22 cellular contexts compared by ENCODE assay signal in genomic region chr22:30320021-30320556, GRCh38. TPM values are rescaled to one million over a fixed set of nuclear protein-coding genes. Genes with fewer than 3 reads are reported as not detected.
A peak's percentile ranks its signal among the peaks of the same experiment; 100 is the strongest.
DNase-seq lines count a peak whose midpoint lies in the region; ATAC-seq and TF ChIP-seq lines count a peak whose summit lies in the region.
"Had no signal": no experiment of that assay in that cellular context is flagged by ENCODE, and none has a peak within 500 bp of the region (broad histone marks: within the 10 kb centered on the region; RNA-seq: fewer than 3 reads in every experiment).

No MANE protein-coding gene starts in this region.

- H3K4me3 ChIP-seq in CD8-positive, alpha-beta memory T cell (ENCODE audit: low read length), result no peak overlapping the region
- H3K4me3 ChIP-seq in transverse colon, result no peak overlapping the region
- H3K4me3 ChIP-seq: BLaER1, esophagus muscularis mucosa, GM23338, mucosa of descending colon had no signal

- no peaks in the 10 kb centered on the region for H3K27me3 Mint-ChIP-seq in activated naive CD4-positive, alpha-beta T cell treated with anti-CD3 and anti-CD28 coated beads for 36 hours (ENCODE audit: low read depth)
- H3K27me3 Mint-ChIP-seq in activated naive CD4-positive, alpha-beta T cell treated with anti-CD3 and anti-CD28 coated beads, Interleukin-2, amount 10 ng/mL, durations not matched to agents 7 days and 5 days, result no peaks in the 10 kb centered on the region
- H3K27me3 Mint-ChIP-seq in CD8-positive, alpha-beta memory T cell, result no peaks in the 10 kb centered on the region
- no peaks in the 10 kb centered on the region for H3K27me3 Mint-ChIP-seq in memory B cell

- POLR2A ChIA-PET in CD8-positive, alpha-beta memory T cell (lab: Charles Lee), result interaction anchor here (1.0 kb wide), 1 partner anchor 10 kb away, joined by 3 read pairs; no protein-coding TSS in a partner anchor

- ATAC-seq in memory B cell (ENCODE audit: low read depth), result no peak
- ATAC-seq: activated T-cell treated with anti-CD3 and anti-CD28 coated beads, Interleukin-2, amount 50 U/mL, for 72 hours; GM23338; mucosa of descending colon had no signal

- H3K36me3 ChIP-seq in CD8-positive, alpha-beta memory T cell (ENCODE audit: insufficient read depth, low read length), result peaks cover 13% of the 10 kb centered on the region
- no peaks in the 10 kb centered on the region for H3K36me3 ChIP-seq in transverse colon

- no peak overlapping the region for H3K4me3 Mint-ChIP-seq in activated naive CD4-positive, alpha-beta T cell treated with anti-CD3 and anti-CD28 coated beads for 36 hours
- H3K4me3 Mint-ChIP-seq in activated naive CD4-positive, alpha-beta T cell treated with anti-CD3 and anti-CD28 coated beads, Interleukin-2, amount 10 ng/mL, durations not matched to agents 7 days and 5 days, result no peak overlapping the region
- peak overlapping the region in 3 of 7 donors; percentile 34 to 54 (median 38) for H3K4me3 Mint-ChIP-seq in CD8-positive, alpha-beta memory T cell
- no peak overlapping the region for H3K4me3 Mint-ChIP-seq in memory B cell
- H3K4me3 Mint-ChIP-seq: activated T-cell treated with anti-CD3 and anti-CD28 coated beads, Interleukin-2, amount 50 U/mL, for 72 hours; GM23338 had no signal

- H3K4me1 ChIP-seq in CD8-positive, alpha-beta memory T cell (ENCODE audit: insufficient read depth, low read length), result peaks cover 100% of the 10 kb centered on the region
- peaks cover 11 to 81% (median 30%) of the 10 kb centered on the region in 4 donors for H3K4me1 ChIP-seq in transverse colon

- intact Hi-C loops in activated naive CD4-positive, alpha-beta T cell treated with anti-CD3 and anti-CD28 coated beads for 36 hours (cut with micrococcal nuclease), result no loop called here
- intact Hi-C loops in transverse colon (cut with DNase I; ENCODE audit: low total_unique reads), result no loop called here

- no peak for DNase-seq in activated naive CD4-positive, alpha-beta T cell treated with anti-CD3 and anti-CD28 coated beads for 36 hours
- DNase-seq in activated naive CD4-positive, alpha-beta T cell treated with anti-CD3 and anti-CD28 coated beads, Interleukin-2, amount 10 ng/mL, durations not matched to agents 7 days and 5 days, result no peak
- DNase-seq in CD8-positive, alpha-beta memory T cell, result no peak
- DNase-seq in memory B cell (ENCODE audit: low spot score in 2 of 2) (no peak), transverse colon (no peak), T-helper 1 cell (no peak)
- DNase-seq: activated T-cell treated with anti-CD3 and anti-CD28 coated beads, Interleukin-2, amount 50 U/mL, for 72 hours; central memory CD4-positive, alpha-beta T cell; effector CD4-positive, alpha-beta T cell; GDM1; mucosa of descending colon; NCI-H146; NCI-H774; SIG-M5; stimulated activated CD4-positive, alpha-beta T cell treated with anti-CD3 and anti-CD28 coated beads, Interleukin-12 subunit alpha, Interleukin-12 subunit beta, amount 100 ng/mL, for 4 hours; stimulated activated CD8-positive, alpha-beta memory T cell treated with anti-CD3 and anti-CD28 coated beads, Interleukin-4, amount 100 ng/mL, for 48 hours; substantia nigra; WERI-Rb-1 had no signal

- TF ChIP-seq CTCF in transverse colon (IDR thresholded peaks at IDR 0.05), result no peak

- H3K9me3 Mint-ChIP-seq in activated naive CD4-positive, alpha-beta T cell treated with anti-CD3 and anti-CD28 coated beads for 36 hours, result no peaks in the 10 kb centered on the region
- peaks cover 4% of the 10 kb centered on the region for H3K9me3 Mint-ChIP-seq in activated naive CD4-positive, alpha-beta T cell treated with anti-CD3 and anti-CD28 coated beads, Interleukin-2, amount 10 ng/mL, durations not matched to agents 7 days and 5 days
- no peaks in the 10 kb centered on the region for H3K9me3 Mint-ChIP-seq in CD8-positive, alpha-beta memory T cell
- H3K9me3 Mint-ChIP-seq in memory B cell, result no peaks in the 10 kb centered on the region
- H3K9me3 Mint-ChIP-seq: activated T-cell treated with anti-CD3 and anti-CD28 coated beads, Interleukin-2, amount 50 U/mL, for 72 hours; GM23338 had no signal

- WGBS in transverse colon (ENCODE audit: low coverage in 1 of 2), 2 donors, result 89 to 100% methylated on average over 1 to 3 of the region's 3 CpGs

- H3K4me1 Mint-ChIP-seq in activated naive CD4-positive, alpha-beta T cell treated with anti-CD3 and anti-CD28 coated beads for 36 hours (ENCODE audit: low read depth), result peaks cover 88% of the 10 kb centered on the region
- peaks cover 91% of the 10 kb centered on the region for H3K4me1 Mint-ChIP-seq in activated naive CD4-positive, alpha-beta T cell treated with anti-CD3 and anti-CD28 coated beads, Interleukin-2, amount 10 ng/mL, durations not matched to agents 7 days and 5 days
- H3K4me1 Mint-ChIP-seq in CD8-positive, alpha-beta memory T cell, result peaks cover 88 to 95% (median 95%) of the 10 kb centered on the region in 3 donors
- H3K4me1 Mint-ChIP-seq in memory B cell, result peaks cover 51% of the 10 kb centered on the region

- CTCF ChIA-PET in activated naive CD4-positive, alpha-beta T cell treated with anti-CD3 and anti-CD28 coated beads for 36 hours (lab: Charles Lee), result interaction anchor here (0.6 to 1.2 kb wide), 3 partner anchors 32 to 66 kb away, joined by 3 read pairs; no protein-coding TSS in a partner anchor
- CTCF ChIA-PET in activated naive CD4-positive, alpha-beta T cell treated with anti-CD3 and anti-CD28 coated beads, Interleukin-2, amount 10 ng/mL, durations not matched to agents 7 days and 5 days (lab: Charles Lee), result interaction anchor here (1.9 kb wide), 1 partner anchor 32 kb away, joined by 11 read pairs; no protein-coding TSS in a partner anchor
- CTCF ChIA-PET in CD8-positive, alpha-beta memory T cell (lab: Charles Lee), result interaction anchor here (0.9 to 2.2 kb wide), 3 partner anchors 30 to 68 kb away, joined by 3 to 6 read pairs (median 4); no protein-coding TSS in a partner anchor

- H3K27me3 ChIP-seq in CD8-positive, alpha-beta memory T cell (ENCODE audit: insufficient read depth, low read length, poor library complexity, severe bottlenecking), result no peaks in the 10 kb centered on the region
- no peaks in the 10 kb centered on the region for H3K27me3 ChIP-seq in transverse colon
- H3K27me3 ChIP-seq: BLaER1, esophagus muscularis mucosa had no signal

- H3K36me3 Mint-ChIP-seq in activated naive CD4-positive, alpha-beta T cell treated with anti-CD3 and anti-CD28 coated beads for 36 hours (ENCODE audit: low read depth), result peaks cover 5% of the 10 kb centered on the region
- H3K36me3 Mint-ChIP-seq in activated naive CD4-positive, alpha-beta T cell treated with anti-CD3 and anti-CD28 coated beads, Interleukin-2, amount 10 ng/mL, durations not matched to agents 7 days and 5 days, result peaks cover 80% of the 10 kb centered on the region
- H3K36me3 Mint-ChIP-seq in CD8-positive, alpha-beta memory T cell, result peaks cover 0 to 59% (median 10%) of the 10 kb centered on the region in 3 donors
- peaks cover 13% of the 10 kb centered on the region for H3K36me3 Mint-ChIP-seq in memory B cell

- H3K9me3 ChIP-seq in CD8-positive, alpha-beta memory T cell (ENCODE audit: low read length), result no peaks in the 10 kb centered on the region
- H3K9me3 ChIP-seq in transverse colon, result no peaks in the 10 kb centered on the region
- H3K9me3 ChIP-seq: BLaER1, esophagus muscularis mucosa, mucosa of descending colon had no signal

- TF ChIP-seq EP300 in transverse colon (IDR thresholded peaks at IDR 0.05; ENCODE audit: low read depth), result no peak

- H3K27ac Mint-ChIP-seq in activated naive CD4-positive, alpha-beta T cell treated with anti-CD3 and anti-CD28 coated beads for 36 hours, result peak overlapping the region; percentile 23
- H3K27ac Mint-ChIP-seq in activated naive CD4-positive, alpha-beta T cell treated with anti-CD3 and anti-CD28 coated beads, Interleukin-2, amount 10 ng/mL, durations not matched to agents 7 days and 5 days, result no peak overlapping the region
- H3K27ac Mint-ChIP-seq in CD8-positive, alpha-beta memory T cell, result peak overlapping the region in 7 of 8 donors; percentile 73 to 92 (median 79)
- peak overlapping the region; percentile 8 for H3K27ac Mint-ChIP-seq in memory B cell
- H3K27ac Mint-ChIP-seq: GM23338 had no signal

- TF ChIP-seq POLR2A in transverse colon (IDR thresholded peaks at IDR 0.05), result no peak

- no peak overlapping the region for H3K27ac ChIP-seq in CD8-positive, alpha-beta memory T cell (ENCODE audit: low read depth, low read length)
- no peak overlapping the region for H3K27ac ChIP-seq in transverse colon
- H3K27ac ChIP-seq: BLaER1, WERI-Rb-1 had no signal

- in situ Hi-C loops in transverse colon (cut with MboI; ENCODE audit: low pct_ligation_motif_present in 1 of 4, low pct_unique_long_range_greater_than_20kb in 1 of 4, low sequenced_read_pairs in 3 of 4), result no loop called here

RNA-seq across cellular contexts. Expression of gene TBC1D10A, which starts 6.7 kb away (rescaled TPM):
- total RNA-seq in activated naive CD4-positive, alpha-beta T cell treated with anti-CD3 and anti-CD28 coated beads for 36 hours, result 10 to 100 TPM; 19.4 to 21.4 TPM
- 10 to 100 TPM; 14.7 to 17.3 TPM for total RNA-seq in CD8-positive, alpha-beta memory T cell
- polyA plus RNA-seq in CD8-positive, alpha-beta memory T cell, result 55.2 TPM
- total RNA-seq in transverse colon, result 10 to 100 TPM; 27.9 to 72.2 (median 45.7) TPM

RNA-seq across cellular contexts. Expression of gene CASTOR1, which starts 30.8 kb away (rescaled TPM):
- total RNA-seq in activated naive CD4-positive, alpha-beta T cell treated with anti-CD3 and anti-CD28 coated beads for 36 hours, result 1 to 10 TPM; 2.1 to 3.8 TPM
- total RNA-seq in CD8-positive, alpha-beta memory T cell, result 1 to 10 TPM; 4.0 to 5.3 TPM
- 17.8 TPM for polyA plus RNA-seq in CD8-positive, alpha-beta memory T cell
- 1 to 10 TPM in 2 of 4 donors, not detected in 2; 5.6 to 6.8 TPM for total RNA-seq in transverse colon

RNA-seq across cellular contexts. Expression of gene SF3A1, which starts 36.6 kb away (rescaled TPM):
- total RNA-seq in activated naive CD4-positive, alpha-beta T cell treated with anti-CD3 and anti-CD28 coated beads for 36 hours, result 100 to 1,000 TPM; 274 to 276 TPM
- total RNA-seq in CD8-positive, alpha-beta memory T cell, result 100 to 1,000 TPM; 235 to 241 TPM
- 139 TPM for polyA plus RNA-seq in CD8-positive, alpha-beta memory T cell
- total RNA-seq in transverse colon, result 100 to 1,000 TPM in 2 of 4 donors, 10 to 100 TPM in 2; 73.2 to 664 (median 99.3) TPM

RNA-seq across cellular contexts. Expression of gene CCDC157, which starts 36.7 kb away (rescaled TPM):
- total RNA-seq in activated naive CD4-positive, alpha-beta T cell treated with anti-CD3 and anti-CD28 coated beads for 36 hours, result 1 to 10 TPM; 1.1 to 1.5 TPM
- 1 to 10 TPM; 2.7 to 2.9 TPM for total RNA-seq in CD8-positive, alpha-beta memory T cell
- polyA plus RNA-seq in CD8-positive, alpha-beta memory T cell, result 1.4 TPM
- 1 to 10 TPM; 1.4 to 5.2 (median 3.3) TPM for total RNA-seq in transverse colon

RNA-seq across cellular contexts. Expression of gene OSM, which starts 53.4 kb away (rescaled TPM):
- 10 to 100 TPM in 1 of 2 experiments, 1 to 10 TPM in 1; 8.9 to 11.2 TPM for total RNA-seq in activated naive CD4-positive, alpha-beta T cell treated with anti-CD3 and anti-CD28 coated beads for 36 hours
- total RNA-seq in CD8-positive, alpha-beta memory T cell, result 10 to 100 TPM; 18.9 to 20.7 TPM
- 16.4 TPM for polyA plus RNA-seq in CD8-positive, alpha-beta memory T cell
- not detected for total RNA-seq in transverse colon
- total RNA-seq: A673, GM23338 had no signal
- polyA plus RNA-seq: GM23338 had no signal
